Comparison of ENCODE assay signal across 1 cellular context in the genomic region with DNA sequence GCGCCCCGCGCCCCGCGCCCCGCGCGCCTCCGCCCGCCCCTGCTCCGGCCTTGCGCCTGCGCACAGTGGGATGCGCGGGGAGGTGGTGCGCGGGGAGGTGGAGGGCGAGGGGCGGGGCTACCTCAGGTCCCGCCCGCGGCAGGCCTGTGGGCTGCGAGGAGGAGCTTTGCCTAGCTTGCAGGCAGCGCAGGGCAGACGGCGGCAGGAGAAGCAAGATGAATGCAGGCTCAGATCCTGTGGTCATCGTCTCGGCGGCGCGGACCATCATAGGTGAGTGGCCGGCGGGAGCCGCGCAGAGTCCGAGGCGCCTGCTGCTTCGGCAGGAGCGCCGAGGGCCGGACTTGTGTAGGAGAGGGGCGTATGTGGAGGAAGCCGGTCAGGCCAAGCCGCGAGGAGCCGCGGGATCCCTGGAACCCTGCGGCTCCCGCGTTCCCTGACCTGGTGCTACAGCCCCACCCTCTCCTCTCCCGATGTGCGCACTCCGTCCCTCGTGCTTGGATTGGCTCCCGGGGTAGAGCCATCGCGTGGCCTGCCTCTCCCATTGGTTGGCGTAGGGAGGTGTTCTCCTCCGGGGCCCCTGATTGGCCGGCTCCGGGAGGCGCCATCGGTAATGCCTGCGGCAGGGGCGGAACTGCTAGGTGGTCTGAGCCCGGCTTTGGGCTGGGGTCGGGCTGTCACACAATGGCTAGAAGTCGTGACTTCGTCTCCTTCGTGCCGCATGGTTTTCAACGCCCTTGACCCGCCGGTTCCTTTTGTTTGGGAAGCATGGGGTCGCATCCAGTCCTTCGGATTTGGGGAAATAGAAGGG.
TF ChIP-seq lines count a peak whose summit lies in the region.

Gene ACAT2, plus strand, starts transcription at position 173 of the 808 bp plus-strand sequence. Its CDS starts 43 bp downstream, at position 216.

TF ChIP-seq in IMR-90, 13 proteins besides CTCF, POLR2A, EP300 and RAD21 (continued from another document):
- TF ChIP-seq USF2 (IDR thresholded peaks at IDR 0.05; ENCODE audit: low read depth, low read length) (no peak), BHLHE40 (IDR thresholded peaks at IDR 0.05; ENCODE audit: low read depth, low read length) (no peak)
